Comparison of ENCODE assay signal across 37 cellular contexts in genomic region chr3:191966556-191966955, GRCh38.
"Had no signal": no experiment of that assay in that cellular context is flagged by ENCODE, and none has a peak within 500 bp of the region (broad histone marks: within the 10 kb centered on the region; RNA-seq: fewer than 3 reads in every experiment).

No MANE protein-coding gene starts in this region.

- H3K27me3 Mint-ChIP-seq: activated naive CD4-positive, alpha-beta T cell treated with anti-CD3 and anti-CD28 coated beads, Interleukin-2, amount 10 ng/mL, durations not matched to agents 7 days and 5 days; activated naive CD4-positive, alpha-beta T cell treated with anti-CD3 and anti-CD28 coated beads, Interleukin-2, amount 50 U/mL, for 24 hours; activated naive CD8-positive, alpha-beta T cell; activated naive CD8-positive, alpha-beta T cell treated with anti-CD3 and anti-CD28 coated beads for 36 hours; activated naive CD8-positive, alpha-beta T cell treated with anti-CD3 and anti-CD28 coated beads, Interleukin-2, amount 10 ng/mL, durations not matched to agents 7 days and 5 days; activated naive CD8-positive, alpha-beta T cell treated with anti-CD3 and anti-CD28 coated beads, Interleukin-2, amount 50 U/mL, for 24 hours; activated T-cell treated with anti-CD3 and anti-CD28 coated beads, Interleukin-2, amount 50 U/mL, for 24 hours; activated T-helper 17 cell treated with anti-CD3 and anti-CD28 coated beads, Interleukin-2, amount 50 U/mL, for 72 hours; brain; central memory CD8-positive, alpha-beta T cell had no signal

- H3K36me3 ChIP-seq: adrenal gland, ascending aorta, brain microvascular endothelial cell, breast epithelium, cardiac muscle cell had no signal

- ATAC-seq: activated naive CD4-positive, alpha-beta T cell treated with anti-CD3 and anti-CD28 coated beads, Interleukin-2, amount 50 U/mL, for 72 hours; activated naive CD8-positive, alpha-beta T cell treated with anti-CD3 and anti-CD28 coated beads, Interleukin-2, amount 50 U/mL, for 24 hours; activated T-cell treated with anti-CD3 and anti-CD28 coated beads, Interleukin-2, amount 50 U/mL, for 4 hours; activated T-cell treated with anti-CD3 and anti-CD28 coated beads, Interleukin-2, amount 50 U/mL, for 72 hours; activated T-helper 17 cell treated with anti-CD3 and anti-CD28 coated beads, Interleukin-2, amount 50 U/mL, for 72 hours; body of pancreas had no signal

- H3K4me1 ChIP-seq: ascending aorta, body of pancreas, breast epithelium had no signal

- H3K27me3 ChIP-seq: adrenal gland, ascending aorta, body of pancreas, brain microvascular endothelial cell, breast epithelium, cardiac muscle cell had no signal

- H3K27ac Mint-ChIP-seq: activated naive CD4-positive, alpha-beta T cell treated with anti-CD3 and anti-CD28 coated beads for 36 hours; activated naive CD4-positive, alpha-beta T cell treated with anti-CD3 and anti-CD28 coated beads, Interleukin-2, amount 10 ng/mL, durations not matched to agents 7 days and 5 days; activated naive CD4-positive, alpha-beta T cell treated with anti-CD3 and anti-CD28 coated beads, Interleukin-2, amount 50 U/mL, for 24 hours; activated naive CD4-positive, alpha-beta T cell treated with anti-CD3 and anti-CD28 coated beads, Interleukin-2, amount 50 U/mL, for 72 hours; activated naive CD8-positive, alpha-beta T cell; activated naive CD8-positive, alpha-beta T cell treated with anti-CD3 and anti-CD28 coated beads for 36 hours; activated naive CD8-positive, alpha-beta T cell treated with anti-CD3 and anti-CD28 coated beads, Interleukin-2, amount 10 ng/mL, durations not matched to agents 7 days and 5 days; activated naive CD8-positive, alpha-beta T cell treated with anti-CD3 and anti-CD28 coated beads, Interleukin-2, amount 50 U/mL, for 24 hours; activated T-cell treated with anti-CD3 and anti-CD28 coated beads, Interleukin-2, amount 50 U/mL, for 24 hours; activated T-cell treated with anti-CD3 and anti-CD28 coated beads, Interleukin-2, amount 50 U/mL, for 72 hours; activated T-helper 1 cell treated with anti-CD3 and anti-CD28 coated beads, Interleukin-12 subunit alpha, Interleukin-12 subunit beta, Interleukin-2, Interleukin-4 antibody, amounts not matched to agents 30 ng/mL and 10 ng/mL and 1 ng/mL, durations not matched to agents 14 hours and 24 hours and 36 hours; activated T-helper 17 cell treated with anti-CD3 and anti-CD28 coated beads, Interleukin-2, amount 50 U/mL, for 72 hours; activated T-helper 2 cell treated with anti-CD3 and anti-CD28 coated beads, Interferon-gamma antibody, Interleukin-2, Interleukin-4, amounts not matched to agents 10 μg/mL and 5 μg/mL and 100 μg/mL, durations not matched to agents 14 hours and 24 hours and 36 hours; brain had no signal

- H3K9me3 Mint-ChIP-seq: activated naive CD4-positive, alpha-beta T cell treated with anti-CD3 and anti-CD28 coated beads for 36 hours; activated naive CD4-positive, alpha-beta T cell treated with anti-CD3 and anti-CD28 coated beads, Interleukin-2, amount 10 ng/mL, durations not matched to agents 7 days and 5 days; activated naive CD4-positive, alpha-beta T cell treated with anti-CD3 and anti-CD28 coated beads, Interleukin-2, amount 50 U/mL, for 24 hours; activated naive CD8-positive, alpha-beta T cell treated with anti-CD3 and anti-CD28 coated beads for 36 hours; activated naive CD8-positive, alpha-beta T cell treated with anti-CD3 and anti-CD28 coated beads, Interleukin-2, amount 10 ng/mL, durations not matched to agents 7 days and 5 days; activated naive CD8-positive, alpha-beta T cell treated with anti-CD3 and anti-CD28 coated beads, Interleukin-2, amount 50 U/mL, for 24 hours; activated T-cell treated with anti-CD3 and anti-CD28 coated beads, Interleukin-2, amount 50 U/mL, for 72 hours; activated T-helper 1 cell treated with anti-CD3 and anti-CD28 coated beads, Interleukin-12 subunit alpha, Interleukin-12 subunit beta, Interleukin-2, Interleukin-4 antibody, amounts not matched to agents 30 ng/mL and 10 ng/mL and 1 ng/mL, durations not matched to agents 14 hours and 24 hours and 36 hours; activated T-helper 17 cell treated with anti-CD3 and anti-CD28 coated beads, Interleukin-2, amount 50 U/mL, for 72 hours; activated T-helper 2 cell treated with anti-CD3 and anti-CD28 coated beads, Interferon-gamma antibody, Interleukin-2, Interleukin-4, amounts not matched to agents 10 μg/mL and 5 μg/mL and 100 μg/mL, durations not matched to agents 14 hours and 24 hours and 36 hours; brain had no signal

- H3K4me1 Mint-ChIP-seq: activated naive CD4-positive, alpha-beta T cell treated with anti-CD3 and anti-CD28 coated beads, Interleukin-2, amount 10 ng/mL, durations not matched to agents 7 days and 5 days; activated naive CD4-positive, alpha-beta T cell treated with anti-CD3 and anti-CD28 coated beads, Interleukin-2, amount 50 U/mL, for 24 hours; activated naive CD8-positive, alpha-beta T cell treated with anti-CD3 and anti-CD28 coated beads for 36 hours; activated naive CD8-positive, alpha-beta T cell treated with anti-CD3 and anti-CD28 coated beads, Interleukin-2, amount 10 ng/mL, durations not matched to agents 7 days and 5 days; activated naive CD8-positive, alpha-beta T cell treated with anti-CD3 and anti-CD28 coated beads, Interleukin-2, amount 50 U/mL, for 24 hours; activated T-helper 17 cell treated with anti-CD3 and anti-CD28 coated beads, Interleukin-2, amount 50 U/mL, for 72 hours; brain; central memory CD8-positive, alpha-beta T cell had no signal

- H3K9me3 ChIP-seq: adrenal gland, ascending aorta, body of pancreas, breast epithelium had no signal

- H3K4me3 Mint-ChIP-seq: activated naive CD4-positive, alpha-beta T cell treated with anti-CD3 and anti-CD28 coated beads for 36 hours; activated naive CD4-positive, alpha-beta T cell treated with anti-CD3 and anti-CD28 coated beads, Interleukin-2, amount 10 ng/mL, durations not matched to agents 7 days and 5 days; activated naive CD4-positive, alpha-beta T cell treated with anti-CD3 and anti-CD28 coated beads, Interleukin-2, amount 50 U/mL, for 24 hours; activated naive CD8-positive, alpha-beta T cell; activated naive CD8-positive, alpha-beta T cell treated with anti-CD3 and anti-CD28 coated beads for 36 hours; activated naive CD8-positive, alpha-beta T cell treated with anti-CD3 and anti-CD28 coated beads, Interleukin-2, amount 10 ng/mL, durations not matched to agents 7 days and 5 days; activated naive CD8-positive, alpha-beta T cell treated with anti-CD3 and anti-CD28 coated beads, Interleukin-2, amount 50 U/mL, for 24 hours; activated T-cell treated with anti-CD3 and anti-CD28 coated beads, Interleukin-2, amount 50 U/mL, for 24 hours; activated T-cell treated with anti-CD3 and anti-CD28 coated beads, Interleukin-2, amount 50 U/mL, for 4 hours; activated T-cell treated with anti-CD3 and anti-CD28 coated beads, Interleukin-2, amount 50 U/mL, for 72 hours; activated T-helper 1 cell treated with anti-CD3 and anti-CD28 coated beads, Interleukin-12 subunit alpha, Interleukin-12 subunit beta, Interleukin-2, Interleukin-4 antibody, amounts not matched to agents 30 ng/mL and 10 ng/mL and 1 ng/mL, durations not matched to agents 14 hours and 24 hours and 36 hours; activated T-helper 17 cell treated with anti-CD3 and anti-CD28 coated beads, Interleukin-2, amount 50 U/mL, for 72 hours; brain; central memory CD8-positive, alpha-beta T cell had no signal

- H3K4me3 ChIP-seq: adrenal gland, ascending aorta, body of pancreas, breast epithelium, cardiac muscle cell had no signal

- H3K27ac ChIP-seq: adrenal gland, ascending aorta, body of pancreas, brain microvascular endothelial cell, breast epithelium, cardiac muscle cell had no signal

- H3K36me3 Mint-ChIP-seq: activated naive CD4-positive, alpha-beta T cell treated with anti-CD3 and anti-CD28 coated beads, Interleukin-2, amount 10 ng/mL, durations not matched to agents 7 days and 5 days; activated naive CD4-positive, alpha-beta T cell treated with anti-CD3 and anti-CD28 coated beads, Interleukin-2, amount 50 U/mL, for 24 hours; activated naive CD4-positive, alpha-beta T cell treated with anti-CD3 and anti-CD28 coated beads, Interleukin-2, amount 50 U/mL, for 72 hours; activated naive CD8-positive, alpha-beta T cell; activated naive CD8-positive, alpha-beta T cell treated with anti-CD3 and anti-CD28 coated beads for 36 hours; activated naive CD8-positive, alpha-beta T cell treated with anti-CD3 and anti-CD28 coated beads, Interleukin-2, amount 10 ng/mL, durations not matched to agents 7 days and 5 days; brain had no signal

- DNase-seq: activated effector memory CD4-positive, alpha-beta T cell treated with anti-CD3 and anti-CD28 coated beads, Interleukin-2, amount 50 U/mL, for 16 hours; activated effector memory CD4-positive, alpha-beta T cell treated with Interleukin-2 at 50 U/mL for 16 hours; activated gamma-delta T cell; activated gamma-delta T cell treated with Interleukin-2 at 50 U/mL for 16 hours; activated naive CD4-positive, alpha-beta T cell; activated naive CD4-positive, alpha-beta T cell treated with anti-CD3 and anti-CD28 coated beads for 36 hours; activated naive CD4-positive, alpha-beta T cell treated with anti-CD3 and anti-CD28 coated beads, Interleukin-2, amount 10 ng/mL, durations not matched to agents 7 days and 5 days; activated naive CD4-positive, alpha-beta T cell treated with anti-CD3 and anti-CD28 coated beads, Interleukin-2, amount 50 U/mL, for 16 hours; activated naive CD4-positive, alpha-beta T cell treated with Interleukin-2 at 50 U/mL for 16 hours; activated naive CD8-positive, alpha-beta T cell treated with anti-CD3 and anti-CD28 coated beads for 36 hours; activated naive CD8-positive, alpha-beta T cell treated with anti-CD3 and anti-CD28 coated beads, Interleukin-2, amount 10 ng/mL, durations not matched to agents 7 days and 5 days; activated naive CD8-positive, alpha-beta T cell treated with anti-CD3 and anti-CD28 coated beads, Interleukin-2, amount 50 U/mL, for 24 hours; activated T-cell treated with anti-CD3 and anti-CD28 coated beads, Interleukin-2, amount 50 U/mL, for 24 hours; activated T-cell treated with anti-CD3 and anti-CD28 coated beads, Interleukin-2, amount 50 U/mL, for 4 hours; activated T-cell treated with anti-CD3 and anti-CD28 coated beads, Interleukin-2, amount 50 U/mL, for 48 hours; activated T-cell treated with anti-CD3 and anti-CD28 coated beads, Interleukin-2, amount 50 U/mL, for 72 hours; adrenal gland; amniotic stem cell; amygdala; anterior cingulate cortex; aorta; body of pancreas; brain microvascular endothelial cell; caudate nucleus; central memory CD4-positive, alpha-beta T cell; cerebellar nuclear complex had no signal
